In genomic region chr11:74566386-74566960, GRCh38 we compare ENCODE assay signal across 2 cellular contexts.
TF ChIP-seq lines count a peak whose summit lies in the region.

No MANE protein-coding gene starts in this region.

TF ChIP-seq in A549, 52 proteins besides CTCF, POLR2A, EP300 and RAD21 (continued from another document):
- TF ChIP-seq HOXA7 (CRISPR knock-in tag; IDR thresholded peaks at IDR 0.05) (no peak), ZSCAN20 (CRISPR knock-in tag; IDR thresholded peaks at IDR 0.05) (no peak), NFE2L2 (conservative IDR thresholded peaks at IDR 0.05; ENCODE audit: low read length) (no peak), MYC (IDR thresholded peaks at IDR 0.05; ENCODE audit: borderline replicate concordance, low read length) (no peak), RCOR1 (IDR thresholded peaks at IDR 0.05; ENCODE audit: low read depth, low read length) (no peak), ZC3H11A (IDR thresholded peaks at IDR 0.05) (no peak), BHLHE40 (IDR thresholded peaks at IDR 0.05; ENCODE audit: low read depth, low read length) (no peak), POLR2AphosphoS2 (conservative IDR thresholded peaks at IDR 0.05; ENCODE audit: low read length) (no peak)

TF ChIP-seq in K562, 482 proteins besides CTCF, POLR2A, EP300 and RAD21:
- TF ChIP-seq DACH1 (IDR thresholded peaks at IDR 0.05; ENCODE audit: partially characterized antibody) (peak; percentile 79), SRSF1 (IDR thresholded peaks at IDR 0.05; ENCODE audit: low read depth, low read length) (no peak), IRF9 (tag; IDR thresholded peaks at IDR 0.05) (no peak), CC2D1A (IDR thresholded peaks at IDR 0.05) (no peak)
